Comparison of ENCODE assay signal across 1 cellular context in the genomic region with DNA sequence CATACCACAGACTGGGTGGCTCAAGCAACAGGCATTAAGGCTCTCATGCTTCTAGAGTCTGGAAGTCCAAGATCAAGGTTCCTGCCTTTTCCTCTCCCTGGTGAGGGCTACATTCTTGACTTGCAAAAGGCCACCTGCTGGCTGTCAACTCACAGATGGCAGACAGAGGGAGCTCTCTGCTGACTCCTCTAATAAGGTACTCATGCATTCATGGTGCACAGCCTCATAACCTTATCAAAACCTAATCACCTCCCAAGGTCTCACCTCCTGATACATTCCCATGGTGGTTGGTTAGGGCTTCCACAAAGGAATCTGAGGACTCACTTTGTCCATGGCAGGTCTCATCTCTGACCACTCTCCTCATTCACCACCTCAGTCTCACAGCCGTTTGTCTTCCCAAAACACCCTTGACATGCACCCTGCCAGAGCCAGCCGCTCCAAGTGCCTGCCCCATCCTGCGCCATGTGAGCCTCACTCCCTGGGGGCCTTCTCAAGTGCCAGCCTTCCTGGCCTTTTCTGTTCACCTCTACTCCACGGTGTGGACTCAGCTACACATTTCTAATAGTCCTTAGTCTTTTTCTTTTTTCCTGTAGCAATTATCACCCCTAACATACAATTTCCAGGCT.
TF ChIP-seq lines count a peak whose summit lies in the region.

No MANE protein-coding gene starts in this region.

TF ChIP-seq in K562, 482 proteins besides CTCF, POLR2A, EP300 and RAD21 (continued from another document):
- no peak for TF ChIP-seq ZMIZ1 (IDR thresholded peaks at IDR 0.05; ENCODE audit: low read depth in 2 of 2, low read length in 2 of 2)
